1 cellular context compared by ENCODE assay signal in the genomic region with DNA sequence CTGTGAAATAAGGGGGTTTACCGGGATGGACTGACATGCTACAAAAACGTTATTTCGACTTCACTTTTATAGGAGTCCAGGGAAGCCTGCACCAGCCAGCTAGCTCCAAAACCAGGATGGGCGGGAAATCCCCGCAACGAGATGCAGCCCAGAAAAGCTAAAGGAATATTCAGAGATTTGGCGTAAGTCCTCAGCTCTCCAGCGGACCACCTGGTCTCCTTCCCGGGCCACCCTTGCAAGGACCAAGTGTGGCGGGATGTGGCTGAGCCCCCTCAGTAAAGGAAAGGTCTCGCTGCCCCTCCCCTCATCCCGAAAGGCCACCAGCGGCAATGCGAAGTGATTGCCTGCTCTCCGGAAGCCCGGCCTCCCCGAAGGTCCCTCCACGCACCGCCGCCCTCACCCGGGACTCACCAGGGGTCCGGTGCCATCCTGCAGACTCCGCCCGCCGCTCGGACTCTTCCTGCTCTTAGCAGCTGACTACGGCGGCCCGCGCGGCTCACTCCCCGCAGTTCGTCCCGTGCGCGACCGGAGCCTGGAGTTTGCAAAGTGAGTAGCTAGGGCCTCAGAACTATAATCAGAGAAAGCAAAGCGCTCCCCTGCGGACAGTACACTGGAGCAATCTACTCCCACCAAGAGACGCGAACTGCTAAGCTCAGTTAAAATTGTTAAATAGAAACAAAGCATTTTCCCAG.
A peak's percentile ranks its signal among the peaks of the same experiment; 100 is the strongest.
TF ChIP-seq lines count a peak whose summit lies in the region.

A gene with protein sequence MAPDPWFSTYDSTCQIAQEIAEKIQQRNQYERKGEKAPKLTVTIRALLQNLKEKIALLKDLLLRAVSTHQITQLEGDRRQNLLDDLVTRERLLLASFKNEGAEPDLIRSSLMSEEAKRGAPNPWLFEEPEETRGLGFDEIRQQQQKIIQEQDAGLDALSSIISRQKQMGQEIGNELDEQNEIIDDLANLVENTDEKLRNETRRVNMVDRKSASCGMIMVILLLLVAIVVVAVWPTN (minus strand): TSS at position 440 of the 692 bp plus-strand sequence. CDS start 12 bp downstream, at position 428.

TF ChIP-seq in HepG2, 621 proteins besides CTCF, POLR2A, EP300 and RAD21 (continued from another document and continues in another):
- TF ChIP-seq, protein P1, sequence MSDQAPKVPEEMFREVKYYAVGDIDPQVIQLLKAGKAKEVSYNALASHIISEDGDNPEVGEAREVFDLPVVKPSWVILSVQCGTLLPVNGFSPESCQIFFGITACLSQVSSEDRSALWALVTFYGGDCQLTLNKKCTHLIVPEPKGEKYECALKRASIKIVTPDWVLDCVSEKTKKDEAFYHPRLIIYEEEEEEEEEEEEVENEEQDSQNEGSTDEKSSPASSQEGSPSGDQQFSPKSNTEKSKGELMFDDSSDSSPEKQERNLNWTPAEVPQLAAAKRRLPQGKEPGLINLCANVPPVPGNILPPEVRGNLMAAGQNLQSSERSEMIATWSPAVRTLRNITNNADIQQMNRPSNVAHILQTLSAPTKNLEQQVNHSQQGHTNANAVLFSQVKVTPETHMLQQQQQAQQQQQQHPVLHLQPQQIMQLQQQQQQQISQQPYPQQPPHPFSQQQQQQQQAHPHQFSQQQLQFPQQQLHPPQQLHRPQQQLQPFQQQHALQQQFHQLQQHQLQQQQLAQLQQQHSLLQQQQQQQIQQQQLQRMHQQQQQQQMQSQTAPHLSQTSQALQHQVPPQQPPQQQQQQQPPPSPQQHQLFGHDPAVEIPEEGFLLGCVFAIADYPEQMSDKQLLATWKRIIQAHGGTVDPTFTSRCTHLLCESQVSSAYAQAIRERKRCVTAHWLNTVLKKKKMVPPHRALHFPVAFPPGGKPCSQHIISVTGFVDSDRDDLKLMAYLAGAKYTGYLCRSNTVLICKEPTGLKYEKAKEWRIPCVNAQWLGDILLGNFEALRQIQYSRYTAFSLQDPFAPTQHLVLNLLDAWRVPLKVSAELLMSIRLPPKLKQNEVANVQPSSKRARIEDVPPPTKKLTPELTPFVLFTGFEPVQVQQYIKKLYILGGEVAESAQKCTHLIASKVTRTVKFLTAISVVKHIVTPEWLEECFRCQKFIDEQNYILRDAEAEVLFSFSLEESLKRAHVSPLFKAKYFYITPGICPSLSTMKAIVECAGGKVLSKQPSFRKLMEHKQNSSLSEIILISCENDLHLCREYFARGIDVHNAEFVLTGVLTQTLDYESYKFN (CRISPR knock-in tag; conservative IDR thresholded peaks at IDR 0.05): 0 out of 2 replicates have a peak, but pooled peaks have one; percentile 16
- TF ChIP-seq ZNF777 (CRISPR knock-in tag; IDR thresholded peaks at IDR 0.05): no peak
- no peak for TF ChIP-seq SOX6 (IDR thresholded peaks at IDR 0.05)
- 0 out of 2 replicates have a peak, but pooled peaks have one; percentile 49 for TF ChIP-seq SOX6 (CRISPR knock-in tag; IDR thresholded peaks at IDR 0.05)
- peak; percentile 77; the same call in 1 of the 2 replicates for TF ChIP-seq FOXK1 (CRISPR knock-in tag; IDR thresholded peaks at IDR 0.05; ENCODE audit: borderline replicate concordance, low read depth)
- TF ChIP-seq ZIK1 (CRISPR knock-in tag; IDR thresholded peaks at IDR 0.05; ENCODE audit: borderline replicate concordance, low read depth): peak; percentile 30; the same call in 1 of the 2 replicates
- TF ChIP-seq SP5 (CRISPR knock-in tag; IDR thresholded peaks at IDR 0.05; ENCODE audit: borderline replicate concordance, low read depth): 0 out of 2 replicates have a peak, but pooled peaks have one; percentile 60
- no peak for TF ChIP-seq LCORL (IDR thresholded peaks at IDR 0.05)
- TF ChIP-seq LCORL (CRISPR knock-in tag; IDR thresholded peaks at IDR 0.05): peak; percentile 69
- TF ChIP-seq, protein P2, sequence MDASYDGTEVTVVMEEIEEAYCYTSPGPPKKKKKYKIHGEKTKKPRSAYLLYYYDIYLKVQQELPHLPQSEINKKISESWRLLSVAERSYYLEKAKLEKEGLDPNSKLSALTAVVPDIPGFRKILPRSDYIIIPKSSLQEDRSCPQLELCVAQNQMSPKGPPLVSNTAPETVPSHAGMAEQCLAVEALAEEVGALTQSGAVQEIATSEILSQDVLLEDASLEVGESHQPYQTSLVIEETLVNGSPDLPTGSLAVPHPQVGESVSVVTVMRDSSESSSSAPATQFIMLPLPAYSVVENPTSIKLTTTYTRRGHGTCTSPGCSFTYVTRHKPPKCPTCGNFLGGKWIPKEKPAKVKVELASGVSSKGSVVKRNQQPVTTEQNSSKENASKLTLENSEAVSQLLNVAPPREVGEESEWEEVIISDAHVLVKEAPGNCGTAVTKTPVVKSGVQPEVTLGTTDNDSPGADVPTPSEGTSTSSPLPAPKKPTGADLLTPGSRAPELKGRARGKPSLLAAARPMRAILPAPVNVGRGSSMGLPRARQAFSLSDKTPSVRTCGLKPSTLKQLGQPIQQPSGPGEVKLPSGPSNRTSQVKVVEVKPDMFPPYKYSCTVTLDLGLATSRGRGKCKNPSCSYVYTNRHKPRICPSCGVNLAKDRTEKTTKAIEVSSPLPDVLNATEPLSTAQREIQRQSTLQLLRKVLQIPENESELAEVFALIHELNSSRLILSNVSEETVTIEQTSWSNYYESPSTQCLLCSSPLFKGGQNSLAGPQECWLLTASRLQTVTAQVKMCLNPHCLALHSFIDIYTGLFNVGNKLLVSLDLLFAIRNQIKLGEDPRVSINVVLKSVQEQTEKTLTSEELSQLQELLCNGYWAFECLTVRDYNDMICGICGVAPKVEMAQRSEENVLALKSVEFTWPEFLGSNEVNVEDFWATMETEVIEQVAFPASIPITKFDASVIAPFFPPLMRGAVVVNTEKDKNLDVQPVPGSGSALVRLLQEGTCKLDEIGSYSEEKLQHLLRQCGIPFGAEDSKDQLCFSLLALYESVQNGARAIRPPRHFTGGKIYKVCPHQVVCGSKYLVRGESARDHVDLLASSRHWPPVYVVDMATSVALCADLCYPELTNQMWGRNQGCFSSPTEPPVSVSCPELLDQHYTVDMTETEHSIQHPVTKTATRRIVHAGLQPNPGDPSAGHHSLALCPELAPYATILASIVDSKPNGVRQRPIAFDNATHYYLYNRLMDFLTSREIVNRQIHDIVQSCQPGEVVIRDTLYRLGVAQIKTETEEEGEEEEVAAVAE (CRISPR knock-in tag; IDR thresholded peaks at IDR 0.05; ENCODE audit: borderline replicate concordance): peak; percentile 61; the same call in 1 of the 2 replicates
- peak; percentile 78 for TF ChIP-seq BORCS8-MEF2B (CRISPR knock-in tag; IDR thresholded peaks at IDR 0.05)
- TF ChIP-seq, protein P3, sequence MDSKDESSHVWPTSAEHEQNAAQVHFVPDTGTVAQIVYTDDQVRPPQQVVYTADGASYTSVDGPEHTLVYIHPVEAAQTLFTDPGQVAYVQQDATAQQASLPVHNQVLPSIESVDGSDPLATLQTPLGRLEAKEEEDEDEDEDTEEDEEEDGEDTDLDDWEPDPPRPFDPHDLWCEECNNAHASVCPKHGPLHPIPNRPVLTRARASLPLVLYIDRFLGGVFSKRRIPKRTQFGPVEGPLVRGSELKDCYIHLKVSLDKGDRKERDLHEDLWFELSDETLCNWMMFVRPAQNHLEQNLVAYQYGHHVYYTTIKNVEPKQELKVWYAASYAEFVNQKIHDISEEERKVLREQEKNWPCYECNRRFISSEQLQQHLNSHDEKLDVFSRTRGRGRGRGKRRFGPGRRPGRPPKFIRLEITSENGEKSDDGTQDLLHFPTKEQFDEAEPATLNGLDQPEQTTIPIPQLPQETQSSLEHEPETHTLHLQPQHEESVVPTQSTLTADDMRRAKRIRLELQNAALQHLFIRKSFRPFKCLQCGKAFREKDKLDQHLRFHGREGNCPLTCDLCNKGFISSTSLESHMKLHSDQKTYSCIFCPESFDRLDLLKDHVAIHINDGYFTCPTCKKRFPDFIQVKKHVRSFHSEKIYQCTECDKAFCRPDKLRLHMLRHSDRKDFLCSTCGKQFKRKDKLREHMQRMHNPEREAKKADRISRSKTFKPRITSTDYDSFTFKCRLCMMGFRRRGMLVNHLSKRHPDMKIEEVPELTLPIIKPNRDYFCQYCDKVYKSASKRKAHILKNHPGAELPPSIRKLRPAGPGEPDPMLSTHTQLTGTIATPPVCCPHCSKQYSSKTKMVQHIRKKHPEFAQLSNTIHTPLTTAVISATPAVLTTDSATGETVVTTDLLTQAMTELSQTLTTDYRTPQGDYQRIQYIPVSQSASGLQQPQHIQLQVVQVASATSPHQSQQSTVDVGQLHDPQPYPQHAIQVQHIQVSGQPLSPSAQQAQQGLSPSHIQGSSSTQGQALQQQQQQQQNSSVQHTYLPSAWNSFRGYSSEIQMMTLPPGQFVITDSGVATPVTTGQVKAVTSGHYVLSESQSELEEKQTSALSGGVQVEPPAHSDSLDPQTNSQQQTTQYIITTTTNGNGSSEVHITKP (CRISPR knock-in tag; IDR thresholded peaks at IDR 0.05; ENCODE audit: low read depth): peak; percentile 67; the same call in 1 of the 2 replicates
- TF ChIP-seq DNMT1 (CRISPR knock-in tag; IDR thresholded peaks at IDR 0.05): no peak; the same call in 1 of the 2 replicates
- 0 out of 2 replicates have a peak, but pooled peaks have one; percentile 36 for TF ChIP-seq KLF11 (CRISPR knock-in tag; IDR thresholded peaks at IDR 0.05)
- TF ChIP-seq ZFP82 (CRISPR knock-in tag; IDR thresholded peaks at IDR 0.05; ENCODE audit: borderline replicate concordance): peak; percentile 43; the same call in 1 of the 2 replicates
- TF ChIP-seq RFX3 (CRISPR knock-in tag; IDR thresholded peaks at IDR 0.05): no peak
- TF ChIP-seq HMGA1 (CRISPR knock-in tag; conservative IDR thresholded peaks at IDR 0.05): no peak
- TF ChIP-seq, protein P4, sequence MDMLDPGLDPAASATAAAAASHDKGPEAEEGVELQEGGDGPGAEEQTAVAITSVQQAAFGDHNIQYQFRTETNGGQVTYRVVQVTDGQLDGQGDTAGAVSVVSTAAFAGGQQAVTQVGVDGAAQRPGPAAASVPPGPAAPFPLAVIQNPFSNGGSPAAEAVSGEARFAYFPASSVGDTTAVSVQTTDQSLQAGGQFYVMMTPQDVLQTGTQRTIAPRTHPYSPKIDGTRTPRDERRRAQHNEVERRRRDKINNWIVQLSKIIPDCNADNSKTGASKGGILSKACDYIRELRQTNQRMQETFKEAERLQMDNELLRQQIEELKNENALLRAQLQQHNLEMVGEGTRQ (IDR thresholded peaks at IDR 0.05; ENCODE audit: low read depth, low read length): no peak
- TF ChIP-seq, protein P4 (CRISPR knock-in tag; IDR thresholded peaks at IDR 0.05; ENCODE audit: borderline replicate concordance): peak; percentile 56; the same call in 1 of the 2 replicates
- TF ChIP-seq GABPB1 (CRISPR knock-in tag; IDR thresholded peaks at IDR 0.05): peak; percentile 93
- TF ChIP-seq SAP130 (CRISPR knock-in tag; IDR thresholded peaks at IDR 0.05; ENCODE audit: low read depth): peak; percentile 97
- TF ChIP-seq ZNF350 (CRISPR knock-in tag; IDR thresholded peaks at IDR 0.05; ENCODE audit: borderline replicate concordance, low read depth): peak; percentile 72
- peak; percentile 18; the same call in 1 of the 2 replicates for TF ChIP-seq ZNF782 (CRISPR knock-in tag; IDR thresholded peaks at IDR 0.05; ENCODE audit: borderline replicate concordance)
- peak; percentile 60 for TF ChIP-seq MED1 (CRISPR knock-in tag; IDR thresholded peaks at IDR 0.05)
- TF ChIP-seq, protein P5, sequence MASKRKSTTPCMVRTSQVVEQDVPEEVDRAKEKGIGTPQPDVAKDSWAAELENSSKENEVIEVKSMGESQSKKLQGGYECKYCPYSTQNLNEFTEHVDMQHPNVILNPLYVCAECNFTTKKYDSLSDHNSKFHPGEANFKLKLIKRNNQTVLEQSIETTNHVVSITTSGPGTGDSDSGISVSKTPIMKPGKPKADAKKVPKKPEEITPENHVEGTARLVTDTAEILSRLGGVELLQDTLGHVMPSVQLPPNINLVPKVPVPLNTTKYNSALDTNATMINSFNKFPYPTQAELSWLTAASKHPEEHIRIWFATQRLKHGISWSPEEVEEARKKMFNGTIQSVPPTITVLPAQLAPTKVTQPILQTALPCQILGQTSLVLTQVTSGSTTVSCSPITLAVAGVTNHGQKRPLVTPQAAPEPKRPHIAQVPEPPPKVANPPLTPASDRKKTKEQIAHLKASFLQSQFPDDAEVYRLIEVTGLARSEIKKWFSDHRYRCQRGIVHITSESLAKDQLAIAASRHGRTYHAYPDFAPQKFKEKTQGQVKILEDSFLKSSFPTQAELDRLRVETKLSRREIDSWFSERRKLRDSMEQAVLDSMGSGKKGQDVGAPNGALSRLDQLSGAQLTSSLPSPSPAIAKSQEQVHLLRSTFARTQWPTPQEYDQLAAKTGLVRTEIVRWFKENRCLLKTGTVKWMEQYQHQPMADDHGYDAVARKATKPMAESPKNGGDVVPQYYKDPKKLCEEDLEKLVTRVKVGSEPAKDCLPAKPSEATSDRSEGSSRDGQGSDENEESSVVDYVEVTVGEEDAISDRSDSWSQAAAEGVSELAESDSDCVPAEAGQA (IDR thresholded peaks at IDR 0.05; ENCODE audit: low read depth): 0 out of 2 replicates have a peak, but pooled peaks have one; percentile 52
- TF ChIP-seq, protein P5 (CRISPR knock-in tag; IDR thresholded peaks at IDR 0.05; ENCODE audit: borderline replicate concordance): no peak
- TF ChIP-seq U2AF2 (IDR thresholded peaks at IDR 0.05; ENCODE audit: low read depth, low read length): no peak
- TF ChIP-seq REPIN1 (CRISPR knock-in tag; IDR thresholded peaks at IDR 0.05; ENCODE audit: borderline replicate concordance, low read depth): peak; percentile 86; the same call in 1 of the 2 replicates
- TF ChIP-seq NR2F6 (IDR thresholded peaks at IDR 0.05): no peak
- TF ChIP-seq NR2F6 (CRISPR knock-in tag; IDR thresholded peaks at IDR 0.05): peak; percentile 56; the same call in 1 of the 2 replicates
- TF ChIP-seq MAF1 (CRISPR knock-in tag; IDR thresholded peaks at IDR 0.05; ENCODE audit: borderline replicate concordance): no peak
- peak; percentile 87 for TF ChIP-seq HOXA3 (CRISPR knock-in tag; IDR thresholded peaks at IDR 0.05)
- peak; percentile 70; the same call in 1 of the 2 replicates for TF ChIP-seq ZBTB38 (CRISPR knock-in tag; IDR thresholded peaks at IDR 0.05)
